ENCODE assay signal across 12 cellular contexts in the genomic region with DNA sequence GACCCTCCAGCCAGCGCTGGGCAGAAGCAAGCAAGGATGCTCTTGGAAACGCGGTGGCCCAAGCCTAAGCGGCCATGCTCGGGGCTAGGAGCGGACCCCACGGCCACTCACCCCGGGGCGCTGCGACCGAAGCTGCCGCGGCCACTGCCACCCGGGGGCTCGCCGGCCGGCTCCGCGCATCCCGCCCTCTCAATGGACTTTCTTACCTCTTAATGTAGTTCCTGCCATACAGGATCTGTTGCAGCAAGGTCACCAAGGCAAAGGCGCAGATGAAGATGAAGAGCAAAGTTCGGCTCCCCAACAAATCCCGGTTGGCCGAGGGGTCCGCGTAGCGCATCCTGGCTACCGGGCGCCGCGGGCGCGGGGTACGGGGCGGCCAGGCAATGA. TPM values are rescaled to one million over a fixed set of nuclear protein-coding genes. Genes with fewer than 3 reads are reported as not detected.
A peak's percentile ranks its signal among the peaks of the same experiment; 100 is the strongest.
DNase-seq lines count a peak whose midpoint lies in the region; ATAC-seq, FAIRE-seq and TF ChIP-seq lines count a peak whose summit lies in the region.
"Had no signal": no experiment of that assay in that cellular context is flagged by ENCODE, and none has a peak within 500 bp of the region (broad histone marks: within the 10 kb centered on the region; RNA-seq: fewer than 3 reads in every experiment).

No MANE protein-coding gene starts in this region.

- H4K20me1 ChIP-seq in H1 (replicated peaks in 1 of 2; ENCODE audit: control insufficient read depth in 1 of 2, insufficient read depth in 2 of 2, low read length in 2 of 2) (no peaks in the 10 kb centered on the region), HepG2 (ENCODE audit: insufficient read depth, low read length) (no peaks in the 10 kb centered on the region)

- H2BK15ac ChIP-seq in H1 (ENCODE audit: low read length): no peak overlapping the region

- intact Hi-C loops in HepG2 (cut with micrococcal nuclease; ENCODE audit: unreplicated experiment): no loop called here

- peak overlapping the region; percentile 26 to 67 (median 51) for H3K4me3 ChIP-seq in H1 (ENCODE audit: extremely low read depth in 1 of 4, insufficient read depth in 2 of 4, low read depth in 3 of 4, low read length in 4 of 4)
- H3K4me3 ChIP-seq in HepG2 (replicated peaks in 1 of 3; ENCODE audit: insufficient read depth in 1 of 3, low read depth in 2 of 3, low read length in 3 of 3): no peak overlapping the region

- H3K4me1 ChIP-seq in H1 (replicated peaks in 1 of 4; ENCODE audit: control insufficient read depth in 3 of 4, insufficient read depth in 4 of 4, low read length in 3 of 4) (peaks cover 0 to 12% (median 7%) of the 10 kb centered on the region in 4 experiments; a peak in 5 of 7 replicates), HepG2 (ENCODE audit: insufficient read depth, low read length) (no peaks in the 10 kb centered on the region)

- TF ChIP-seq CTCF in H1 (IDR thresholded peaks at IDR 0.05; ENCODE audit: control extremely low read depth in 1 of 3, insufficient read depth in 1 of 3, low read depth in 1 of 3, low read length in 3 of 3): no peak
- TF ChIP-seq CTCF in neural crest cell (conservative IDR thresholded peaks at IDR 0.05): no peak
- no peak for TF ChIP-seq CTCF in HepG2 (CRISPR knock-in tag; IDR thresholded peaks at IDR 0.05)

- BruUV-seq in HepG2 (replicated peaks; lab: Mats Ljungman, UMichigan): no TSS peak

- no peaks in the 10 kb centered on the region for H3K36me3 ChIP-seq in H1 (ENCODE audit: control insufficient read depth in 2 of 4, insufficient read depth in 4 of 4, low read length in 3 of 4)
- no peaks in the 10 kb centered on the region for H3K36me3 ChIP-seq in HepG2 (replicated peaks in 1 of 2; ENCODE audit: control insufficient read depth in 1 of 2, insufficient read depth in 2 of 2, low read length in 2 of 2)

- H3K4me2 ChIP-seq in H1 (ENCODE audit: insufficient read depth in 1 of 2, low read depth in 2 of 2, low read length in 2 of 2) (peak overlapping the region; percentile 90 to 94), HepG2 (ENCODE audit: low read depth, low read length) (no peak overlapping the region)

- H2BK12ac ChIP-seq in H1 (ENCODE audit: low read depth, low read length): no peak overlapping the region

- FAIRE-seq in H1 (lab: Jason Lieb, UNC) (no peak), HepG2 (lab: Jason Lieb, UNC) (no peak)

- H3K9me3 ChIP-seq in H1 (ENCODE audit: insufficient read depth in 2 of 2, low read depth in 1 of 2, low read length in 1 of 2) (no peaks in the 10 kb centered on the region), HepG2 (ENCODE audit: low read length) (no peaks in the 10 kb centered on the region)

- H3K4me1 Mint-ChIP-seq in neural crest cell: peaks cover 17% of the 10 kb centered on the region

- no peak overlapping the region for H4K91ac ChIP-seq in H1 (replicated peaks; ENCODE audit: insufficient read length, low read length)

- H4K5ac ChIP-seq in H1 (ENCODE audit: insufficient read length, low read depth, low read length): no peak overlapping the region

- H3K18ac ChIP-seq in H1 (ENCODE audit: extremely low read depth, low read length): no peak overlapping the region

- in situ Hi-C loops in HepG2 (cut with HindIII; ENCODE audit: extremely low pct_ligation_motif_present, low pct_unique_long_range_greater_than_20kb): no loop called here

- no peak overlapping the region for H2BK120ac ChIP-seq in H1 (replicated peaks; ENCODE audit: low read depth, low read length)

- CTCF ChIA-PET in H1 (lab: Charles Lee; ENCODE audit: partially characterized antibody) (interaction anchor here (0.7 to 1.8 kb wide), 4 partner anchors 10 to 1689 kb away, joined by 3 to 8 read pairs (median 4); no protein-coding TSS in a partner anchor), HepG2 (lab: Yijun Ruan, JAX; ENCODE audit: low intra/inter-chr PET ratio, low total read pairs) (no interaction called here)

- TF ChIP-seq RAD21 in H1 (IDR thresholded peaks at IDR 0.05 in 1 of 2, conservative IDR thresholded peaks at IDR 0.05 in 1 of 2; ENCODE audit: low read depth in 2 of 2, low read length in 2 of 2) (no peak), HepG2 (CRISPR knock-in tag; IDR thresholded peaks at IDR 0.05) (no peak)

- no peak overlapping the region for H3K4ac ChIP-seq in H1 (replicated peaks; ENCODE audit: insufficient read length, low read depth, low read length)

- H3K27me3 ChIP-seq in H1 (replicated peaks in 1 of 4; ENCODE audit: control insufficient read depth in 3 of 4, extremely low read depth in 1 of 4, insufficient read depth in 3 of 4, low read length in 3 of 4): peaks cover 17 to 56% (median 40%) of the 10 kb centered on the region in 4 experiments
- H3K27me3 ChIP-seq in HepG2 (ENCODE audit: control insufficient read depth in 1 of 2, insufficient read depth in 2 of 2, low read length in 2 of 2): peaks cover 5 to 53% of the 10 kb centered on the region in 2 experiments; a peak in 4 of 5 replicates

- DNase-seq in COR-L47 (lab: John Stamatoyannopoulos, UW): peak; percentile 34
- no peak for DNase-seq in H1 (ENCODE audit: low read depth in 1 of 2, low spot score in 2 of 2)
- DNase-seq in neural crest cell (ENCODE audit: low read depth, low spot score): no peak
- DNase-seq in HepG2 (ENCODE audit: low spot score): no peak
- DNase-seq in NCI-H1436 treated with DMSO at 0.1 percent for 48 hours (lab: John Stamatoyannopoulos, UW): no peak
- DNase-seq: activated CD8-positive, alpha-beta memory T cell treated with anti-CD3 and anti-CD28 coated beads for 24 hours; hippocampal formation; stimulated activated CD4-positive, alpha-beta T cell treated with anti-CD3 and anti-CD28 coated beads, Interleukin-12 subunit alpha, Interleukin-12 subunit beta, amount 100 ng/mL, for 4 hours had no signal

- no peak overlapping the region for H2AK5ac ChIP-seq in H1 (ENCODE audit: low read depth, low read length)

- 5% methylated on average over 27 of the region's 35 CpGs; no CpG with 5 or more reads in 1 of the 2 experiments for WGBS in H1 (ENCODE audit: extremely low coverage in 1 of 2, insufficient coverage in 1 of 2, insufficient read length in 1 of 2, insufficient replicate concordance in 2 of 2, low coverage in 1 of 2, low lambda C conversion rate in 2 of 2, missing lambda C conversion rate in 1 of 2), 2 experiments
- 31% methylated on average over 13 of the region's 35 CpGs for WGBS in HepG2 (ENCODE audit: low lambda C conversion rate)

- TF ChIP-seq EP300 in H1 (IDR thresholded peaks at IDR 0.05; ENCODE audit: borderline replicate concordance in 1 of 2, low read depth in 2 of 2, low read length in 2 of 2) (no peak), HepG2 (IDR thresholded peaks at IDR 0.05; ENCODE audit: low read depth in 2 of 2, low read length in 2 of 2) (no peak), HepG2 (CRISPR knock-in tag; IDR thresholded peaks at IDR 0.05; ENCODE audit: borderline replicate concordance) (no peak)

- H2AFZ ChIP-seq in H1 (ENCODE audit: low read length): no peak overlapping the region
- H2AFZ ChIP-seq in HepG2 (ENCODE audit: low read length): no peak overlapping the region

- H4K8ac ChIP-seq in H1 (ENCODE audit: extremely low read depth, insufficient read depth, low read length): peak overlapping the region; percentile 75

- no peaks in the 10 kb centered on the region for H3K36me3 Mint-ChIP-seq in neural crest cell (ENCODE audit: low read depth)

- peak; percentile 6 for ATAC-seq in HG03354 (IDR thresholded peaks at IDR 0.05; ENCODE audit: poor library complexity, severe bottlenecking, unreplicated experiment)
- no peak for ATAC-seq in GM21737 (IDR thresholded peaks at IDR 0.05; ENCODE audit: unreplicated experiment)
- ATAC-seq in HepG2: no peak
- ATAC-seq in GM21423 (IDR thresholded peaks at IDR 0.05; ENCODE audit: unreplicated experiment): no peak
- ATAC-seq: Panc1 had no signal

- H3K27ac ChIP-seq in H1 (ENCODE audit: low read depth, low read length): no peak overlapping the region
- H3K27ac ChIP-seq in HepG2 (ENCODE audit: extremely low read length, insufficient read depth, low read length): no peak overlapping the region

- H3K79me2 ChIP-seq in H1 (ENCODE audit: control insufficient read depth in 1 of 2, insufficient read depth in 2 of 2, low read length in 2 of 2) (no peaks in the 10 kb centered on the region), HepG2 (ENCODE audit: insufficient read depth, low read length) (no peaks in the 10 kb centered on the region)

- H2BK5ac ChIP-seq in H1 (ENCODE audit: low read depth, low read length): no peak overlapping the region

- TF ChIP-seq POLR2A in H1 (IDR thresholded peaks at IDR 0.05; ENCODE audit: control extremely low read depth in 1 of 2, low read depth in 2 of 2, low read length in 2 of 2) (no peak), HepG2 (IDR thresholded peaks at IDR 0.05; ENCODE audit: insufficient read depth in 1 of 2, low read depth in 2 of 2, low read length in 2 of 2) (no peak)

- H3K14ac ChIP-seq in H1 (ENCODE audit: insufficient read length): no peak overlapping the region

- H3K4me3 Mint-ChIP-seq in neural crest cell: peak overlapping the region; percentile 79

- H2BK20ac ChIP-seq in H1 (ENCODE audit: low read length): no peak overlapping the region

- POLR2A ChIA-PET in H1 (lab: Charles Lee; ENCODE audit: partially characterized antibody): interaction anchor here (0.6 to 0.7 kb wide), 2 partner anchors 18 to 39 kb away, joined by 3 to 4 read pairs; no protein-coding TSS in a partner anchor
- POLR2A ChIA-PET in HepG2 (lab: Yijun Ruan, JAX): no interaction called here

- H3K27ac Mint-ChIP-seq in neural crest cell (ENCODE audit: unreplicated experiment): no peak overlapping the region

- no peak overlapping the region for H3K56ac ChIP-seq in H1 (replicated peaks; ENCODE audit: insufficient read length, low read depth, low read length)

- no peak overlapping the region for H3K9ac ChIP-seq in H1 (replicated peaks in 1 of 4; ENCODE audit: extremely low read depth in 1 of 4, low read depth in 3 of 4, low read length in 3 of 4)
- no peak overlapping the region for H3K9ac ChIP-seq in HepG2 (ENCODE audit: insufficient read depth, low read depth, low read length)

- H3K79me1 ChIP-seq in H1 (ENCODE audit: low read depth, low read length): no peaks in the 10 kb centered on the region

- H3K9me3 Mint-ChIP-seq in neural crest cell: no peaks in the 10 kb centered on the region

- no peak overlapping the region for H3K23ac ChIP-seq in H1 (ENCODE audit: insufficient read length)

- peaks cover 85% of the 10 kb centered on the region for H3K27me3 Mint-ChIP-seq in neural crest cell (ENCODE audit: low read depth)

- peaks cover 10% of the 10 kb centered on the region; the same call in 1 of the 2 replicates for H3K23me2 ChIP-seq in H1 (ENCODE audit: low read depth, low read length)

RNA-seq across cellular contexts. Expression of a gene that starts 0.7 kb away (rescaled TPM):
- total RNA-seq in H1 (2021; fragmentation: NEBNext Ultra II Directional; extraction: Animal tissue kit (Norgen Biotek cat#: 25700)): 6.3 and 7.0 TPM in 2 replicates
- polyA plus RNA-seq in H1 (2011; rRNA removed): 2.4 and 4.6 TPM in 2 replicates
- polyA plus RNA-seq in H1 (2011; cell fraction: cytosol; rRNA removed): 2.7 TPM
- 5.2 TPM for polyA plus RNA-seq in H1 (2011; cell fraction: nucleus; rRNA removed)
- polyA plus RNA-seq in H1 (2012, experiment 1 of 2): 3.4 to 4.2 TPM (median 3.6 TPM) in 4 replicates
- 2.9 TPM for polyA plus RNA-seq in H1 (2012, experiment 2 of 2)
- 5.4 TPM for polyA plus RNA-seq in H1 (2013, experiment 1 of 2)
- polyA plus RNA-seq in H1 (2013, experiment 2 of 2): 5.7 TPM
- 3.9 and 4.3 TPM in 2 replicates for polyA minus RNA-seq in H1 (2011; rRNA and poly(A)+ RNA removed)
- 3.7 TPM for polyA minus RNA-seq in H1 (2011; cell fraction: cytosol; rRNA and poly(A)+ RNA removed)
- 3.0 TPM for polyA minus RNA-seq in H1 (2011; cell fraction: nucleus; rRNA and poly(A)+ RNA removed)
- 0.79 and 2.7 TPM in 2 replicates for total RNA-seq in neural crest cell
- total RNA-seq in HepG2 (2016; rRNA removed; fragmentation: Illumina TruSeq; extraction: Trizol): 0.07 and 0.08 TPM in 2 replicates
- total RNA-seq in HepG2 (2016; cell fraction: cytosol; rRNA removed; fragmentation: Illumina TruSeq; extraction: Trizol; ENCODE audit: low read depth): not detected in 2 replicates
- total RNA-seq in HepG2 (2016; cell fraction: insoluble cytoplasmic fraction; rRNA removed; fragmentation: Illumina TruSeq; extraction: Trizol): 0.06 TPM in 1 of 2 replicates, not detected in the other
- 0.25 TPM in 1 of 2 replicates, not detected in the other for total RNA-seq in HepG2 (2016; cell fraction: membrane; rRNA removed; fragmentation: Illumina TruSeq; extraction: Trizol)
- total RNA-seq in HepG2 (2016; cell fraction: nucleus; rRNA removed; fragmentation: Illumina TruSeq; extraction: Trizol): not detected in 2 replicates
- polyA plus RNA-seq in HepG2 (2011; rRNA removed): 0.20 and 0.76 TPM in 2 replicates
- 0.04 and 0.08 TPM in 2 replicates for polyA plus RNA-seq in HepG2 (2011; cell fraction: cytosol; rRNA removed)
- 1.1 and 1.6 TPM in 2 replicates for polyA plus RNA-seq in HepG2 (2011; cell fraction: nucleus; rRNA removed)
- polyA plus RNA-seq in HepG2 (2012): 0.20 and 0.31 TPM in 2 replicates
- polyA plus RNA-seq in HepG2 (2016; cell fraction: cytosol; fragmentation: Illumina TruSeq; extraction: Trizol; ENCODE audit: low read depth): not detected in 2 replicates
- polyA plus RNA-seq in HepG2 (2016; cell fraction: insoluble cytoplasmic fraction; fragmentation: Illumina TruSeq; extraction: Trizol; ENCODE audit: low read depth): not detected in 2 replicates
- polyA plus RNA-seq in HepG2 (2016; cell fraction: membrane; fragmentation: Illumina TruSeq; extraction: Trizol; ENCODE audit: low read depth): 0.10 and 0.38 TPM in 2 replicates
- 0.12 and 2.0 TPM in 2 replicates for polyA plus RNA-seq in HepG2 (2016; cell fraction: nucleus; fragmentation: Illumina TruSeq; extraction: Trizol; ENCODE audit: insufficient read depth, low read depth)
- 0.16 TPM in 2 replicates for polyA minus RNA-seq in HepG2 (2011; rRNA and poly(A)+ RNA removed; ENCODE audit: low replicate concordance)
- not detected in 2 replicates for polyA minus RNA-seq in HepG2 (2011; cell fraction: cytosol; rRNA and poly(A)+ RNA removed)
- polyA minus RNA-seq in HepG2 (2011; cell fraction: nucleus; rRNA and poly(A)+ RNA removed): 0.50 and 0.64 TPM in 2 replicates

Comparison
In these comparisons a context has a peak if more than half of its experiments do, and no peak if none do; other contexts are left out.
1. H3K4me3 ChIP-seq: peak in H1 (4 of 4); none in HepG2 (0 of 3).